9 cellular contexts compared by ENCODE assay signal in genomic region chr18:58230438-58231179, GRCh38.
A peak's percentile ranks its signal among the peaks of the same experiment; 100 is the strongest.
DNase-seq lines count a peak whose midpoint lies in the region; ATAC-seq and TF ChIP-seq lines count a peak whose summit lies in the region.
"Had no signal": no experiment of that assay in that cellular context is flagged by ENCODE, and none has a peak within 500 bp of the region (broad histone marks: within the 10 kb centered on the region; RNA-seq: fewer than 3 reads in every experiment).

No MANE protein-coding gene starts in this region.

- H3K36me3 ChIP-seq in DOHH2 (ENCODE audit: control insufficient read depth, low read length): peaks cover 6% of the 10 kb centered on the region

- H3F3A ChIP-seq in DOHH2 (ENCODE audit: control insufficient read depth, insufficient read depth): no peaks in the 10 kb centered on the region

- no peak overlapping the region for H3K4me3 ChIP-seq in DOHH2 (ENCODE audit: low read length)
- no peak overlapping the region for H3K4me3 ChIP-seq in choroid plexus epithelial cell (ENCODE audit: low read depth, low read length)

- DNase-seq in choroid plexus epithelial cell (ENCODE audit: low read depth) (peak; percentile 44), mucosa of gallbladder (ENCODE audit: low spot score) (peak; percentile 48), NCI-H446 (lab: John Stamatoyannopoulos, UW) (no peak), Right ventricle myocardium superior (no peak), ureter (ENCODE audit: low spot score) (no peak)
- DNase-seq: KG1 had no signal

- H3K4me2 ChIP-seq in DOHH2 (ENCODE audit: low read length): peak overlapping the region; percentile 17

- no peaks in the 10 kb centered on the region for H3K9me3 ChIP-seq in DOHH2 (ENCODE audit: control insufficient read depth, insufficient read depth, low read length)

- H3K9me2 ChIP-seq in DOHH2 (replicated peaks; ENCODE audit: control insufficient read depth, low read length): no peaks in the 10 kb centered on the region

- H3K27ac ChIP-seq in DOHH2 (ENCODE audit: low read depth, low read length): no peak overlapping the region

- ATAC-seq in HG03108 (IDR thresholded peaks at IDR 0.05; ENCODE audit: unreplicated experiment): peak; percentile 47
- ATAC-seq in HG03039 (IDR thresholded peaks at IDR 0.05; ENCODE audit: unreplicated experiment): no peak
- no peak for ATAC-seq in Right ventricle myocardium superior (ENCODE audit: poor library complexity)

- intact Hi-C loops in Right ventricle myocardium superior (cut with DNase I): no loop called here

- no peaks in the 10 kb centered on the region for H3K27me3 ChIP-seq in DOHH2 (ENCODE audit: control insufficient read depth, low read length)

- TF ChIP-seq CTCF in DOHH2 (IDR thresholded peaks at IDR 0.05; ENCODE audit: low read depth, low read length, poor library complexity, severe bottlenecking): no peak
- TF ChIP-seq CTCF in choroid plexus epithelial cell (conservative IDR thresholded peaks at IDR 0.05; ENCODE audit: low read depth, low read length): no peak

- peaks cover 39% of the 10 kb centered on the region for H3K4me1 ChIP-seq in DOHH2 (ENCODE audit: control insufficient read depth, low read length)

- H3K79me2 ChIP-seq in DOHH2 (ENCODE audit: control insufficient read depth, low read length): peaks cover 80% of the 10 kb centered on the region

- no peaks in the 10 kb centered on the region for H4K20me1 ChIP-seq in DOHH2 (ENCODE audit: control insufficient read depth, insufficient read depth, low read depth, low read length)

Comparison
In these comparisons a context has a peak if more than half of its experiments do, and no peak if none do; other contexts are left out.
1. DNase-seq: peak in choroid plexus epithelial cell (single experiment) and mucosa of gallbladder (single experiment); none in NCI-H446 (0 of 2), Right ventricle myocardium superior (single experiment) and ureter (single experiment).